Comparison of ENCODE assay signal across 8 cellular contexts in genomic region chr10:29590598-29591415, GRCh38. TPM values are rescaled to one million over a fixed set of nuclear protein-coding genes. Genes with fewer than 3 reads are reported as not detected.
DNase-seq lines count a peak whose midpoint lies in the region; ATAC-seq, FAIRE-seq and TF ChIP-seq lines count a peak whose summit lies in the region.

No MANE protein-coding gene starts in this region.

- H3K23ac ChIP-seq in H1 (ENCODE audit: insufficient read length), result no peak overlapping the region

- H3K4me3 ChIP-seq in SJSA1, result no peak overlapping the region
- H3K4me3 ChIP-seq in H1 (ENCODE audit: extremely low read depth in 1 of 4, insufficient read depth in 2 of 4, low read depth in 3 of 4, low read length in 4 of 4), result peak overlapping the region in 1 of 4 experiments; percentile 27; a peak in 2 of 8 replicates
- H3K4me3 ChIP-seq in mucosa of descending colon, result no peak overlapping the region

- H2BK15ac ChIP-seq in H1 (ENCODE audit: low read length), result no peak overlapping the region

- peak; percentile 67 to 74 for TF ChIP-seq RAD21 in H1 (IDR thresholded peaks at IDR 0.05 in 1 of 2, conservative IDR thresholded peaks at IDR 0.05 in 1 of 2; ENCODE audit: low read depth in 2 of 2, low read length in 2 of 2)

- no peak for TF ChIP-seq EP300 in H1 (IDR thresholded peaks at IDR 0.05; ENCODE audit: borderline replicate concordance in 1 of 2, low read depth in 2 of 2, low read length in 2 of 2)

- peaks cover 23% of the 10 kb centered on the region for H3K4me1 ChIP-seq in SJSA1 (replicated peaks)
- H3K4me1 ChIP-seq in H1 (replicated peaks in 1 of 4; ENCODE audit: control insufficient read depth in 3 of 4, insufficient read depth in 4 of 4, low read length in 3 of 4), result peaks cover 9 to 19% (median 17%) of the 10 kb centered on the region in 4 experiments
- peaks cover 27% of the 10 kb centered on the region for H3K4me1 ChIP-seq in mucosa of descending colon (ENCODE audit: low read depth)

- H3K4ac ChIP-seq in H1 (replicated peaks; ENCODE audit: insufficient read length, low read depth, low read length), result no peak overlapping the region

- no peak overlapping the region for H2AFZ ChIP-seq in H1 (ENCODE audit: low read length)

- no peaks in the 10 kb centered on the region for H3K9me3 ChIP-seq in SJSA1 (replicated peaks)
- no peaks in the 10 kb centered on the region for H3K9me3 ChIP-seq in H1 (ENCODE audit: insufficient read depth in 2 of 2, low read depth in 1 of 2, low read length in 1 of 2)
- no peaks in the 10 kb centered on the region for H3K9me3 ChIP-seq in mucosa of descending colon

- DNase-seq in DMS 273 (lab: John Stamatoyannopoulos, UW; ENCODE audit: unreplicated experiment), result peak; percentile 43
- peak; percentile 66 for DNase-seq in HT-29 (ENCODE audit: low spot score)
- DNase-seq in SJSA1 (ENCODE audit: low read depth in 1 of 2, low spot score in 2 of 2), result peak in 1 of 2 experiments; percentile 60
- no peak for DNase-seq in H1 (ENCODE audit: low read depth in 1 of 2, low spot score in 2 of 2)
- peak in 1 of 3 donors; percentile 37 for DNase-seq in mucosa of descending colon
- DNase-seq in occipital lobe (lab: John Stamatoyannopoulos, UW), result no peak

- H3K27me3 ChIP-seq in SJSA1 (replicated peaks) (no peaks in the 10 kb centered on the region), H1 (replicated peaks in 1 of 4; ENCODE audit: control insufficient read depth in 3 of 4, extremely low read depth in 1 of 4, insufficient read depth in 3 of 4, low read length in 3 of 4) (no peaks in the 10 kb centered on the region)

- H3K79me1 ChIP-seq in H1 (ENCODE audit: low read depth, low read length), result no peaks in the 10 kb centered on the region

- no peak overlapping the region for H4K91ac ChIP-seq in H1 (replicated peaks; ENCODE audit: insufficient read length, low read length)

- no peak overlapping the region for H2BK120ac ChIP-seq in H1 (replicated peaks; ENCODE audit: low read depth, low read length)

- CTCF ChIA-PET in H1 (lab: Charles Lee; ENCODE audit: partially characterized antibody), result interaction anchor here (0.6 to 2.7 kb wide), 39 partner anchors 8 to 198 kb away, joined by 3 to 13 read pairs (median 4); partner anchors contain the start of gene SVIL

- no peak overlapping the region; the same call in 1 of the 2 replicates for H3K18ac ChIP-seq in H1 (ENCODE audit: extremely low read depth, low read length)

- peak overlapping the region; percentile 53 to 57; a peak in 3 of 4 replicates for H3K4me2 ChIP-seq in H1 (ENCODE audit: insufficient read depth in 1 of 2, low read depth in 2 of 2, low read length in 2 of 2)

- H3K27ac ChIP-seq in SJSA1, result peak overlapping the region; percentile 38
- no peak overlapping the region for H3K27ac ChIP-seq in H1 (ENCODE audit: low read depth, low read length)

- H4K8ac ChIP-seq in H1 (ENCODE audit: extremely low read depth, insufficient read depth, low read length), result no peak overlapping the region

- TF ChIP-seq CTCF in H1 (IDR thresholded peaks at IDR 0.05; ENCODE audit: control extremely low read depth in 1 of 3, insufficient read depth in 1 of 3, low read depth in 1 of 3, low read length in 3 of 3), result peak in 2 of 3 experiments; percentile 54 to 75; a peak in 2 of 4 replicates
- peak; percentile 78 for TF ChIP-seq CTCF in mucosa of descending colon (IDR thresholded peaks at IDR 0.05)

- H3K36me3 ChIP-seq in SJSA1, result no peaks in the 10 kb centered on the region
- no peaks in the 10 kb centered on the region for H3K36me3 ChIP-seq in H1 (ENCODE audit: control insufficient read depth in 2 of 4, insufficient read depth in 4 of 4, low read length in 3 of 4)
- no peaks in the 10 kb centered on the region for H3K36me3 ChIP-seq in mucosa of descending colon (ENCODE audit: low read depth)

- H2BK12ac ChIP-seq in H1 (ENCODE audit: low read depth, low read length), result no peak overlapping the region

- H3K79me2 ChIP-seq in H1 (ENCODE audit: control insufficient read depth in 1 of 2, insufficient read depth in 2 of 2, low read length in 2 of 2), result peaks cover 0 to 4% of the 10 kb centered on the region in 2 experiments; a peak in 1 of 4 replicates

- ATAC-seq in mucosa of descending colon (peak; percentile 81), GM19324 (IDR thresholded peaks at IDR 0.05; ENCODE audit: low FRiP score, unreplicated experiment) (no peak), HG03039 (IDR thresholded peaks at IDR 0.05; ENCODE audit: unreplicated experiment) (no peak)

- POLR2A ChIA-PET in H1 (lab: Charles Lee; ENCODE audit: partially characterized antibody), result interaction anchor here (0.6 kb wide), 1 partner anchor 331 kb away, joined by 3 read pairs; no protein-coding TSS in a partner anchor

- H2BK5ac ChIP-seq in H1 (ENCODE audit: low read depth, low read length), result no peak overlapping the region

- no peak overlapping the region for H3K56ac ChIP-seq in H1 (replicated peaks; ENCODE audit: insufficient read length, low read depth, low read length)

- peak; percentile 42 for FAIRE-seq in H1 (lab: Jason Lieb, UNC)

- no peaks in the 10 kb centered on the region for H4K20me1 ChIP-seq in H1 (replicated peaks in 1 of 2; ENCODE audit: control insufficient read depth in 1 of 2, insufficient read depth in 2 of 2, low read length in 2 of 2)

- no peak overlapping the region for H2AK5ac ChIP-seq in H1 (ENCODE audit: low read depth, low read length)

- no peak for TF ChIP-seq POLR2A in H1 (IDR thresholded peaks at IDR 0.05; ENCODE audit: control extremely low read depth in 1 of 2, low read depth in 2 of 2, low read length in 2 of 2)

- H3K23me2 ChIP-seq in H1 (ENCODE audit: low read depth, low read length), result no peaks in the 10 kb centered on the region

- H3K14ac ChIP-seq in H1 (ENCODE audit: insufficient read length), result no peak overlapping the region

- intact Hi-C loops in mucosa of descending colon (cut with DNase I, micrococcal nuclease), result no loop called here

- no peak overlapping the region for H3K9ac ChIP-seq in H1 (replicated peaks in 1 of 4; ENCODE audit: extremely low read depth in 1 of 4, low read depth in 3 of 4, low read length in 3 of 4)

- peak overlapping the region; percentile 48; the same call in 1 of the 2 replicates for H2BK20ac ChIP-seq in H1 (ENCODE audit: low read length)

- 28% methylated on average over 2 of the region's 2 CpGs; no CpG with 5 or more reads in 1 of the 2 experiments for WGBS in H1 (ENCODE audit: extremely low coverage in 1 of 2, insufficient coverage in 1 of 2, insufficient read length in 1 of 2, insufficient replicate concordance in 2 of 2, low coverage in 1 of 2, low lambda C conversion rate in 2 of 2, missing lambda C conversion rate in 1 of 2), 2 experiments

- H4K5ac ChIP-seq in H1 (ENCODE audit: insufficient read length, low read depth, low read length), result peak overlapping the region; percentile 51

TF ChIP-seq in H1, 55 proteins besides CTCF, POLR2A, EP300 and RAD21 (continues in another document):
- no peak for TF ChIP-seq ASH2L (IDR thresholded peaks at IDR 0.05; ENCODE audit: low read length)
- TF ChIP-seq FOSL1 (IDR thresholded peaks at IDR 0.05; ENCODE audit: insufficient read depth, low read depth, low read length), result no peak
- no peak for TF ChIP-seq HDAC6 (IDR thresholded peaks at IDR 0.05; ENCODE audit: low read depth, low read length)
- no peak for TF ChIP-seq POU5F1 (IDR thresholded peaks at IDR 0.05; ENCODE audit: low read depth, low read length)
- TF ChIP-seq JUN (IDR thresholded peaks at IDR 0.05; ENCODE audit: low read depth, low read length), result no peak
- TF ChIP-seq YY1 (IDR thresholded peaks at IDR 0.05; ENCODE audit: low read depth, low read length), result no peak
- no peak for TF ChIP-seq MAFK (IDR thresholded peaks at IDR 0.05; ENCODE audit: low read depth, low read length)
- TF ChIP-seq RBBP5 (IDR thresholded peaks at IDR 0.05; ENCODE audit: borderline replicate concordance, low read depth, low read length), result no peak
- no peak for TF ChIP-seq TAF7 (optimal IDR thresholded peaks at IDR 0.05; ENCODE audit: borderline replicate concordance, low read depth, low read length)
- no peak for TF ChIP-seq RNF2 (IDR thresholded peaks at IDR 0.05; ENCODE audit: borderline replicate concordance, low read depth, low read length, missing control alignments, poor library complexity, severe bottlenecking)
- TF ChIP-seq KDM1A (IDR thresholded peaks at IDR 0.05; ENCODE audit: borderline replicate concordance, low read length), result no peak
- TF ChIP-seq SIRT6 (IDR thresholded peaks at IDR 0.05; ENCODE audit: low read length), result no peak

RNA-seq across cellular contexts. Expression of gene SVIL, which starts 44.0 kb away (rescaled TPM):
- 5.7 and 6.0 TPM in 2 replicates for total RNA-seq in HT-29 (2014; rRNA removed; shearing (Covaris generic))
- 10.2 and 429 TPM in 2 replicates for total RNA-seq in SJSA1 (2014; rRNA removed; shearing (Covaris generic))
- total RNA-seq in H1 (2021; fragmentation: NEBNext Ultra II Directional; extraction: Animal tissue kit (Norgen Biotek cat#: 25700)), result 15.4 and 16.0 TPM in 2 replicates
- polyA plus RNA-seq in H1 (2011; rRNA removed), result 4.3 and 4.7 TPM in 2 replicates
- 5.3 TPM for polyA plus RNA-seq in H1 (2011; cell fraction: cytosol; rRNA removed)
- 18.4 TPM for polyA plus RNA-seq in H1 (2011; cell fraction: nucleus; rRNA removed)
- 11.8 to 19.5 TPM (median 12.7 TPM) in 4 replicates for polyA plus RNA-seq in H1 (2012, experiment 1 of 2)
- polyA plus RNA-seq in H1 (2012, experiment 2 of 2), result 0.76 TPM
- 14.1 TPM for polyA plus RNA-seq in H1 (2013, experiment 1 of 2)
- polyA plus RNA-seq in H1 (2013, experiment 2 of 2), result 13.6 TPM
- 12.4 and 14.0 TPM in 2 replicates for polyA minus RNA-seq in H1 (2011; rRNA and poly(A)+ RNA removed)
- polyA minus RNA-seq in H1 (2011; cell fraction: cytosol; rRNA and poly(A)+ RNA removed), result 14.7 TPM
- 18.8 TPM for polyA minus RNA-seq in H1 (2011; cell fraction: nucleus; rRNA and poly(A)+ RNA removed)
- 1,000 to 10,000 TPM in 1 of 3 donors, 10 to 100 TPM in 2; 67.6 to 1,278 (median 86.0) TPM for total RNA-seq in mucosa of descending colon
- 14.5 TPM for total RNA-seq in occipital lobe

Comparison
In these comparisons a context has a peak if more than half of its experiments do, and no peak if none do; other contexts are left out.
1. DNase-seq: peak in DMS 273 (single experiment) and HT-29 (single experiment); none in H1 (0 of 2) and occipital lobe (single experiment).